In the genomic region with DNA sequence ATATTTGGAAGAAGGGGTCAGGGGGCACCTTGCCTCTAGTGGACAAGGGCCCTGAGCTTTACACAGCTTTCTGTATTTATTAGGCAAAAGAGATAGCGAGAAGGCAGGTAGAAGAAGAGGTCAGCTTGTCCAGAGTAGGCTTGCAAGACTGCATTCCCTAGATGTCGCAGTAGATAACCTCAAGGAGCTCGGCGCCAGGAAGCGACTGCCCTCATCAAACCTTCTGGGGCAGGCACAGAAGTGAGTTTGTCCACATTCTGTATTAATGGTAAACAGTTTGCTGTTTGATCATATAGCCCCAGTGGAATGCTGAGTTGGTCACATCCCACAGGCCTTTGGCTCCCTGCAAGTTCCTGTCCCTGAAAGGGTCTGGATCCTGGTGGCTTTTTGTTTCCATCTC, we compare ENCODE assay signal across 23 cellular contexts.
"Had no signal": no experiment of that assay in that cellular context is flagged by ENCODE, and none has a peak within 500 bp of the region (broad histone marks: within the 10 kb centered on the region; RNA-seq: fewer than 3 reads in every experiment).

No MANE protein-coding gene starts in this region.

- ATAC-seq: activated CD4-positive, alpha-beta T cell treated with anti-CD3 and anti-CD28 coated beads for 36 hours; activated naive CD8-positive, alpha-beta T cell treated with anti-CD3 and anti-CD28 coated beads, Interleukin-2, amount 50 U/mL, for 24 hours; gastrocnemius medialis; sciatic nerve; stimulated activated effector memory CD8-positive, alpha-beta T cell treated with anti-CD3 and anti-CD28 coated beads, Interleukin-12 subunit alpha, Interleukin-12 subunit beta, amount 100 ng/mL, for 72 hours had no signal

- H3K9me3 ChIP-seq: esophagus squamous epithelium, gastrocnemius medialis, transverse colon had no signal

- H3K9me3 Mint-ChIP-seq: activated B cell treated with CpG ODN at 0.5 μM for 24 hours; activated naive CD4-positive, alpha-beta T cell treated with anti-CD3 and anti-CD28 coated beads for 36 hours; activated naive CD8-positive, alpha-beta T cell treated with anti-CD3 and anti-CD28 coated beads, Interleukin-2, amount 50 U/mL, for 24 hours; endodermal cell; nephron; stimulated activated effector memory CD8-positive, alpha-beta T cell treated with anti-CD3 and anti-CD28 coated beads, Interleukin-12 subunit alpha, Interleukin-12 subunit beta, amount 100 ng/mL, for 72 hours had no signal

- H3K27me3 Mint-ChIP-seq: activated B cell treated with CpG ODN at 0.5 μM for 24 hours; activated CD4-positive, alpha-beta T cell treated with anti-CD3 and anti-CD28 coated beads for 36 hours; activated naive CD8-positive, alpha-beta T cell treated with anti-CD3 and anti-CD28 coated beads, Interleukin-2, amount 50 U/mL, for 24 hours had no signal

- DNase-seq: activated B cell treated with CpG ODN at 0.5 μM for 24 hours; activated CD4-positive, alpha-beta T cell treated with anti-CD3 and anti-CD28 coated beads for 36 hours; activated CD4-positive, alpha-beta T cell treated with anti-CD3 and anti-CD28 coated beads, Interleukin-2, amount 50 U/mL, for 4 hours; activated CD8-positive, alpha-beta memory T cell treated with anti-CD3 and anti-CD28 coated beads for 24 hours; activated CD8-positive, alpha-beta memory T cell treated with anti-CD3 and anti-CD28 coated beads, Interleukin-2, amount 50 U/mL, for 4 hours; activated effector memory CD4-positive, alpha-beta T cell treated with Interleukin-2 at 50 U/mL for 16 hours; activated naive CD4-positive, alpha-beta T cell treated with anti-CD3 and anti-CD28 coated beads for 36 hours; activated naive CD8-positive, alpha-beta T cell treated with anti-CD3 and anti-CD28 coated beads, Interleukin-2, amount 50 U/mL, for 24 hours; activated T-cell treated with anti-CD3 and anti-CD28 coated beads, Interleukin-2, amount 50 U/mL, for 48 hours; cerebellar nuclear complex; cortex of kidney; esophagus squamous epithelium; gastrocnemius medialis; hypothalamus; nucleus accumbens; small intestine; stimulated activated CD4-positive, alpha-beta T cell treated with anti-CD3 and anti-CD28 coated beads, Interleukin-2, amount 100 ng/mL, for 24 hours; T-helper 9 cell; transverse colon had no signal

- H3K4me1 ChIP-seq: transverse colon had no signal

- H3K27me3 ChIP-seq: esophagus squamous epithelium, gastrocnemius medialis, transverse colon had no signal

- H3K27ac ChIP-seq: esophagus squamous epithelium, transverse colon had no signal

- H3K4me3 ChIP-seq: esophagus squamous epithelium, gastrocnemius medialis, transverse colon had no signal

- H3K4me3 Mint-ChIP-seq: activated B cell treated with CpG ODN at 0.5 μM for 24 hours; activated CD4-positive, alpha-beta T cell treated with anti-CD3 and anti-CD28 coated beads for 36 hours; activated naive CD4-positive, alpha-beta T cell treated with anti-CD3 and anti-CD28 coated beads for 36 hours; activated naive CD8-positive, alpha-beta T cell treated with anti-CD3 and anti-CD28 coated beads, Interleukin-2, amount 50 U/mL, for 24 hours; endodermal cell; nephron; stimulated activated effector memory CD8-positive, alpha-beta T cell treated with anti-CD3 and anti-CD28 coated beads, Interleukin-12 subunit alpha, Interleukin-12 subunit beta, amount 100 ng/mL, for 72 hours had no signal

- H3K27ac Mint-ChIP-seq: activated B cell treated with CpG ODN at 0.5 μM for 24 hours; activated CD4-positive, alpha-beta T cell treated with anti-CD3 and anti-CD28 coated beads for 36 hours; activated naive CD4-positive, alpha-beta T cell treated with anti-CD3 and anti-CD28 coated beads for 36 hours; activated naive CD8-positive, alpha-beta T cell treated with anti-CD3 and anti-CD28 coated beads, Interleukin-2, amount 50 U/mL, for 24 hours; endodermal cell; nephron had no signal
